In the genomic region with DNA sequence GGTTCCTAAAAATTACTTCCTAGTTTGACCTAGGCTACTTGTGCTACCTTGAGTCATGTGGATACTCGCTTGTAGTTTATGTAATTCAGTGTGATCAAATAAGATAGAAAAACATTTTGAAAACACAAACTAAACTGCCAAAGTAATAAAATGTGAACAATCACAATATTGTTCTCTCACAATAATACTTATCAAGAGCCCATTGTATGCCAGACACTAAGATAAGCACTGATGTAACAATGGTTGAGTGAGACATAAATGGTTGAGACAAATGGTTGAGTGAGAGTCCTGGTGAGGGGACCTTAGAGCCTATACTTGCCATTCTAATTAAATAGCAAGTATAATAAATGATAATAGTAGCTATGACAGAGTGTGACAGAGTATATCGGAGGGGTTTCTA, we compare ENCODE assay signal across 19 cellular contexts. TPM values are rescaled to one million over a fixed set of nuclear protein-coding genes. Genes with fewer than 3 reads are reported as not detected.
A peak's percentile ranks its signal among the peaks of the same experiment; 100 is the strongest.
DNase-seq lines count a peak whose midpoint lies in the region; ATAC-seq, FAIRE-seq and TF ChIP-seq lines count a peak whose summit lies in the region.
"Had no signal": no experiment of that assay in that cellular context is flagged by ENCODE, and none has a peak within 500 bp of the region (broad histone marks: within the 10 kb centered on the region; RNA-seq: fewer than 3 reads in every experiment).

No MANE protein-coding gene starts in this region.

- POLR2A ChIA-PET in HepG2 (lab: Yijun Ruan, JAX), result no interaction called here

- H3K36me3 ChIP-seq in HepG2 (replicated peaks in 1 of 2; ENCODE audit: control insufficient read depth in 1 of 2, insufficient read depth in 2 of 2, low read length in 2 of 2) (peaks cover 2 to 62% of the 10 kb centered on the region in 2 experiments), rectal smooth muscle tissue (ENCODE audit: control insufficient read depth, insufficient read depth, low read length) (peaks cover 4% of the 10 kb centered on the region), neural progenitor cell (peaks cover 23% of the 10 kb centered on the region), H7 (replicated peaks; ENCODE audit: control insufficient read depth, insufficient read depth, low read length) (peaks cover 3% of the 10 kb centered on the region), MM.1S (replicated peaks; ENCODE audit: insufficient read depth, low read length) (peaks cover 8% of the 10 kb centered on the region; the same call in 1 of the 2 replicates)

- H3K36me3 Mint-ChIP-seq in Calu3 (ENCODE audit: insufficient read depth, unreplicated experiment) (peaks cover 6% of the 10 kb centered on the region), neural progenitor cell (peaks cover 23% of the 10 kb centered on the region)

- H3K27me3 Mint-ChIP-seq in Calu3 (ENCODE audit: unreplicated experiment) (no peaks in the 10 kb centered on the region), neural progenitor cell (ENCODE audit: insufficient read depth, low read depth) (no peaks in the 10 kb centered on the region)
- H3K27me3 Mint-ChIP-seq: CD4-positive, alpha-beta T cell had no signal

- peaks cover 27% of the 10 kb centered on the region for H3K79me2 ChIP-seq in HepG2 (ENCODE audit: insufficient read depth, low read length)
- peaks cover 11% of the 10 kb centered on the region for H3K79me2 ChIP-seq in neural progenitor cell (ENCODE audit: low read depth)
- H3K79me2 ChIP-seq in MM.1S (ENCODE audit: low read length), result peaks cover 29% of the 10 kb centered on the region

- H3K27ac ChIP-seq in epithelial cell of prostate, result peak overlapping the region; percentile 1
- H3K27ac ChIP-seq in HepG2 (ENCODE audit: extremely low read length, insufficient read depth, low read length), result peak overlapping the region; percentile 48
- peak overlapping the region; percentile 32 for H3K27ac ChIP-seq in rectal smooth muscle tissue (ENCODE audit: low read depth, low read length)
- H3K27ac ChIP-seq in neural progenitor cell, result no peak overlapping the region
- H3K27ac ChIP-seq in MM.1S (ENCODE audit: low read length), result no peak overlapping the region
- H3K27ac ChIP-seq: KMS-11 had no signal

- H4K20me1 ChIP-seq in HepG2 (ENCODE audit: insufficient read depth, low read length), result no peaks in the 10 kb centered on the region
- H4K20me1 ChIP-seq in neural progenitor cell (ENCODE audit: low read depth), result no peaks in the 10 kb centered on the region
- no peaks in the 10 kb centered on the region for H4K20me1 ChIP-seq in MM.1S (ENCODE audit: insufficient read depth, low read length)

- DNase-seq in Calu3 (no peak), epithelial cell of prostate (ENCODE audit: low read depth, low spot score) (no peak), HepG2 (ENCODE audit: low spot score) (peak; percentile 31), neural progenitor cell (ENCODE audit: low spot score) (no peak), H7 (no peak), MM.1S (no peak)
- DNase-seq in stimulated activated CD4-positive, alpha-beta T cell treated with anti-CD3 and anti-CD28 coated beads, Interleukin-4, amount 100 ng/mL, for 4 hours, result no peak
- DNase-seq: AML-193; CD4-positive, alpha-beta T cell; HFFc6; NCI-H1092 treated with DMSO at 0.1 percent for 48 hours; NCI-H1694; NCI-H2107; NCI-H446 treated with DMSO at 0.1 percent for 48 hours; NCI-H748 treated with DMSO at 0.1 percent for 48 hours; Right ventricle myocardium superior had no signal

- H3F3A ChIP-seq in neural progenitor cell (ENCODE audit: low read depth) (no peaks in the 10 kb centered on the region), MM.1S (ENCODE audit: insufficient read depth, low read length) (no peaks in the 10 kb centered on the region)

- H3K9ac ChIP-seq in HepG2 (ENCODE audit: insufficient read depth, low read depth, low read length), result no peak overlapping the region
- no peak overlapping the region for H3K9ac ChIP-seq in rectal smooth muscle tissue (ENCODE audit: low read length)
- H3K9ac ChIP-seq in neural progenitor cell, result no peak overlapping the region
- no peak overlapping the region for H3K9ac ChIP-seq in MM.1S (ENCODE audit: low read length)
- H3K9ac ChIP-seq: KMS-11 had no signal

- TF ChIP-seq EP300 in HepG2 (IDR thresholded peaks at IDR 0.05; ENCODE audit: low read depth in 2 of 2, low read length in 2 of 2), result no peak
- TF ChIP-seq EP300 in HepG2 (CRISPR knock-in tag; IDR thresholded peaks at IDR 0.05; ENCODE audit: borderline replicate concordance), result no peak

- H3K9me3 ChIP-seq in HepG2 (ENCODE audit: low read length), result no peaks in the 10 kb centered on the region
- H3K9me3 ChIP-seq in neural progenitor cell (ENCODE audit: low read depth), result no peaks in the 10 kb centered on the region
- H3K9me3 ChIP-seq in MM.1S (replicated peaks; ENCODE audit: insufficient read depth, low read length), result no peaks in the 10 kb centered on the region

- H3K9me2 ChIP-seq in MM.1S (replicated peaks; ENCODE audit: insufficient read depth, low read length), result no peaks in the 10 kb centered on the region

- WGBS in HepG2 (ENCODE audit: low lambda C conversion rate), result 96% methylated on average over 2 of the region's 2 CpGs

- TF ChIP-seq RAD21 in HepG2 (CRISPR knock-in tag; IDR thresholded peaks at IDR 0.05), result no peak

- TF ChIP-seq CTCF in Calu3 (IDR thresholded peaks at IDR 0.05; ENCODE audit: unreplicated experiment), result no peak
- no peak for TF ChIP-seq CTCF in HepG2 (CRISPR knock-in tag; IDR thresholded peaks at IDR 0.05)
- no peak for TF ChIP-seq CTCF in neural progenitor cell (IDR thresholded peaks at IDR 0.05)
- no peak for TF ChIP-seq CTCF in MM.1S (IDR thresholded peaks at IDR 0.05; ENCODE audit: low read length)

- H3K4me1 Mint-ChIP-seq in Calu3 (ENCODE audit: low read depth, unreplicated experiment) (peaks cover 16% of the 10 kb centered on the region), neural progenitor cell (no peaks in the 10 kb centered on the region)

- TF ChIP-seq POLR2A in HepG2 (IDR thresholded peaks at IDR 0.05; ENCODE audit: insufficient read depth in 1 of 2, low read depth in 2 of 2, low read length in 2 of 2), result no peak

- H3K27ac Mint-ChIP-seq in Calu3 (ENCODE audit: unreplicated experiment) (peak overlapping the region; percentile 19), neural progenitor cell (no peak overlapping the region)
- H3K27ac Mint-ChIP-seq: CD4-positive, alpha-beta T cell; HFFc6 had no signal

- intact Hi-C loops in Calu3 (cut with micrococcal nuclease; ENCODE audit: unreplicated experiment) (no loop called here), HepG2 (cut with micrococcal nuclease; ENCODE audit: unreplicated experiment) (no loop called here)

- in situ Hi-C loops in HepG2 (cut with HindIII; ENCODE audit: extremely low pct_ligation_motif_present, low pct_unique_long_range_greater_than_20kb), result no loop called here

- no peak for FAIRE-seq in HepG2 (lab: Jason Lieb, UNC)
- FAIRE-seq: H1 had no signal

- CTCF ChIA-PET in Calu3 (lab: Charles Lee) (no interaction called here), HepG2 (lab: Yijun Ruan, JAX; ENCODE audit: low intra/inter-chr PET ratio, low total read pairs) (no interaction called here)

- H3K27me3 ChIP-seq in HepG2 (ENCODE audit: control insufficient read depth in 1 of 2, insufficient read depth in 2 of 2, low read length in 2 of 2), result no peaks in the 10 kb centered on the region
- H3K27me3 ChIP-seq in rectal smooth muscle tissue (ENCODE audit: control insufficient read depth, insufficient read depth, low read length), result no peaks in the 10 kb centered on the region
- H3K27me3 ChIP-seq in neural progenitor cell, result no peaks in the 10 kb centered on the region
- no peaks in the 10 kb centered on the region for H3K27me3 ChIP-seq in H7 (ENCODE audit: control insufficient read depth, insufficient read depth, low read length)
- H3K27me3 ChIP-seq in MM.1S (replicated peaks; ENCODE audit: insufficient read depth, low read length), result no peaks in the 10 kb centered on the region

- H2AFZ ChIP-seq in HepG2 (ENCODE audit: low read length) (no peak overlapping the region), neural progenitor cell (replicated peaks) (no peak overlapping the region), MM.1S (ENCODE audit: low read length) (no peak overlapping the region)

- BruUV-seq in Calu3 (replicated peaks; lab: Mats Ljungman, UMichigan) (no TSS peak), HepG2 (replicated peaks; lab: Mats Ljungman, UMichigan) (TSS peak; percentile 38)

- H3K4me1 ChIP-seq in HepG2 (ENCODE audit: insufficient read depth, low read length) (peaks cover 64% of the 10 kb centered on the region), rectal smooth muscle tissue (ENCODE audit: control insufficient read depth, insufficient read depth, low read length) (no peaks in the 10 kb centered on the region), neural progenitor cell (no peaks in the 10 kb centered on the region), MM.1S (ENCODE audit: low read length) (no peaks in the 10 kb centered on the region)

- H3K4me2 ChIP-seq in HepG2 (ENCODE audit: low read depth, low read length) (no peak overlapping the region), neural progenitor cell (no peak overlapping the region), MM.1S (ENCODE audit: low read depth, low read length) (no peak overlapping the region)
- H3K4me2 ChIP-seq: KMS-11 had no signal

- H3K9me3 Mint-ChIP-seq in Calu3 (ENCODE audit: low read depth, unreplicated experiment), result no peaks in the 10 kb centered on the region
- H3K9me3 Mint-ChIP-seq in neural progenitor cell, result no peaks in the 10 kb centered on the region
- H3K9me3 Mint-ChIP-seq: CD4-positive, alpha-beta T cell; HFFc6 had no signal

- H3K4me3 Mint-ChIP-seq in Calu3 (ENCODE audit: low read depth, unreplicated experiment) (no peak overlapping the region), neural progenitor cell (no peak overlapping the region)
- H3K4me3 Mint-ChIP-seq: CD4-positive, alpha-beta T cell; HFFc6 had no signal

- no peak; the same call in 2 of the 3 replicates for ATAC-seq in HepG2

- H3K4me3 ChIP-seq in HepG2 (replicated peaks in 1 of 3; ENCODE audit: insufficient read depth in 1 of 3, low read depth in 2 of 3, low read length in 3 of 3) (no peak overlapping the region), rectal smooth muscle tissue (ENCODE audit: low read length) (no peak overlapping the region), neural progenitor cell (no peak overlapping the region), H7 (ENCODE audit: insufficient read depth, low read depth, low read length) (no peak overlapping the region), MM.1S (ENCODE audit: low read length) (no peak overlapping the region)

RNA-seq across cellular contexts. Expression of a gene that starts 41.7 kb away (rescaled TPM):
- 33.3 and 37.0 TPM in 2 replicates for total RNA-seq in Calu3 (2022)
- total RNA-seq in HepG2 (2016; rRNA removed; fragmentation: Illumina TruSeq; extraction: Trizol), result 78.8 and 118 TPM in 2 replicates
- total RNA-seq in HepG2 (2016; cell fraction: cytosol; rRNA removed; fragmentation: Illumina TruSeq; extraction: Trizol; ENCODE audit: low read depth), result 21.8 and 22.9 TPM in 2 replicates
- 76.0 and 117 TPM in 2 replicates for total RNA-seq in HepG2 (2016; cell fraction: insoluble cytoplasmic fraction; rRNA removed; fragmentation: Illumina TruSeq; extraction: Trizol)
- total RNA-seq in HepG2 (2016; cell fraction: membrane; rRNA removed; fragmentation: Illumina TruSeq; extraction: Trizol), result 29.8 and 32.6 TPM in 2 replicates
- 76.8 and 78.9 TPM in 2 replicates for total RNA-seq in HepG2 (2016; cell fraction: nucleus; rRNA removed; fragmentation: Illumina TruSeq; extraction: Trizol)
- polyA plus RNA-seq in HepG2 (2011; rRNA removed), result 8.5 and 15.9 TPM in 2 replicates
- polyA plus RNA-seq in HepG2 (2011; cell fraction: cytosol; rRNA removed), result 14.7 and 19.0 TPM in 2 replicates
- 15.3 and 15.9 TPM in 2 replicates for polyA plus RNA-seq in HepG2 (2011; cell fraction: nucleus; rRNA removed)
- polyA plus RNA-seq in HepG2 (2012), result 36.0 and 49.9 TPM in 2 replicates
- 2.5 and 2.6 TPM in 2 replicates for polyA plus RNA-seq in HepG2 (2016; cell fraction: cytosol; fragmentation: Illumina TruSeq; extraction: Trizol; ENCODE audit: low read depth)
- polyA plus RNA-seq in HepG2 (2016; cell fraction: insoluble cytoplasmic fraction; fragmentation: Illumina TruSeq; extraction: Trizol; ENCODE audit: low read depth), result 97.4 and 97.7 TPM in 2 replicates
- 7.6 and 11.5 TPM in 2 replicates for polyA plus RNA-seq in HepG2 (2016; cell fraction: membrane; fragmentation: Illumina TruSeq; extraction: Trizol; ENCODE audit: low read depth)
- 67.8 and 70.4 TPM in 2 replicates for polyA plus RNA-seq in HepG2 (2016; cell fraction: nucleus; fragmentation: Illumina TruSeq; extraction: Trizol; ENCODE audit: insufficient read depth, low read depth)
- polyA minus RNA-seq in HepG2 (2011; rRNA and poly(A)+ RNA removed; ENCODE audit: low replicate concordance), result 29.7 and 32.1 TPM in 2 replicates
- 50.7 and 53.5 TPM in 2 replicates for polyA minus RNA-seq in HepG2 (2011; cell fraction: cytosol; rRNA and poly(A)+ RNA removed)
- 59.6 and 61.7 TPM in 2 replicates for polyA minus RNA-seq in HepG2 (2011; cell fraction: nucleus; rRNA and poly(A)+ RNA removed)
- 67.0 and 123 TPM in 2 replicates for total RNA-seq in neural progenitor cell (ENCODE audit: low replicate concordance)
- total RNA-seq in H7 (2014; rRNA removed; shearing (Covaris generic)), result 44.7 and 69.7 TPM in 2 replicates

Comparison
In these comparisons a context has a peak if more than half of its experiments do, and no peak if none do; other contexts are left out.
1. H3K27ac ChIP-seq: peak in epithelial cell of prostate (single experiment), HepG2 (single experiment) and rectal smooth muscle tissue (single experiment); none in neural progenitor cell (single experiment) and MM.1S (single experiment).